Comparison of ENCODE assay signal across 1 cellular context in the genomic region with DNA sequence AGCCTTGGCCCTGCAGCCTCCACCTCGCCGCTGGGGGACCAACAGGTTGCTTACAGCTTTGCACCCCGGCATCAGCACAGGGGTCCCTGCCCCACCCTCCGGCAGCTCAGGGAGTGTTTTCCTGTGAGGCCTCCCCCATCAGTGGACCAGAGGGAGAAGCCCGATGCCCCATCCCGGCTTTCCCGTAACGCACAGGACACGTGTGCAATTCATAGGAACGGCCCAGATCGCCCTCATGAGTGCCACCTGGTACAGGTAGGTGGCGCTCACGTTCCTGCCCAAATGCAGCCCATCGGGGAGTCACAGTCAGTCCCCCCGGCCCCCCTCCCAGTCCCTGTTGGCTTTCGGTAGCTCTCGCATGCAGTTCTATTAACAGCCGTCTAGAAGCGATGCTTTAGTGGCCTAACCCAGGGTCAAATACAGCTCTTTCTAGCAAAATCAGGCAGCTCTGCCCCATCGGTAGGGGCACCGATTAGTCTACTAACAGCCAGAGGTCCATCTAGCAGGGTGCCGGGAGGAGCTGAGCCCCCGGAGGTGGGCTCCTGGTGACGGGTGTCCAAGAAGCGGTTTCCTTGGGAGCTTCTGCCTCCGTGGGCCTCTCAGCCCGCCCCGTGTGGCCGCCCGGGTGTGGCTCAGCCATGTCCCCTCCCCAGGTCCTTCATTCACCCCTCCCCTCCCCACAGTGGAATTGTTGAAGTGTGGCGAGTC.
TF ChIP-seq lines count a peak whose summit lies in the region.

No MANE protein-coding gene starts in this region.

TF ChIP-seq in K562, 482 proteins besides CTCF, POLR2A, EP300 and RAD21 (continued from another document and continues in another):
- TF ChIP-seq, protein P1, sequence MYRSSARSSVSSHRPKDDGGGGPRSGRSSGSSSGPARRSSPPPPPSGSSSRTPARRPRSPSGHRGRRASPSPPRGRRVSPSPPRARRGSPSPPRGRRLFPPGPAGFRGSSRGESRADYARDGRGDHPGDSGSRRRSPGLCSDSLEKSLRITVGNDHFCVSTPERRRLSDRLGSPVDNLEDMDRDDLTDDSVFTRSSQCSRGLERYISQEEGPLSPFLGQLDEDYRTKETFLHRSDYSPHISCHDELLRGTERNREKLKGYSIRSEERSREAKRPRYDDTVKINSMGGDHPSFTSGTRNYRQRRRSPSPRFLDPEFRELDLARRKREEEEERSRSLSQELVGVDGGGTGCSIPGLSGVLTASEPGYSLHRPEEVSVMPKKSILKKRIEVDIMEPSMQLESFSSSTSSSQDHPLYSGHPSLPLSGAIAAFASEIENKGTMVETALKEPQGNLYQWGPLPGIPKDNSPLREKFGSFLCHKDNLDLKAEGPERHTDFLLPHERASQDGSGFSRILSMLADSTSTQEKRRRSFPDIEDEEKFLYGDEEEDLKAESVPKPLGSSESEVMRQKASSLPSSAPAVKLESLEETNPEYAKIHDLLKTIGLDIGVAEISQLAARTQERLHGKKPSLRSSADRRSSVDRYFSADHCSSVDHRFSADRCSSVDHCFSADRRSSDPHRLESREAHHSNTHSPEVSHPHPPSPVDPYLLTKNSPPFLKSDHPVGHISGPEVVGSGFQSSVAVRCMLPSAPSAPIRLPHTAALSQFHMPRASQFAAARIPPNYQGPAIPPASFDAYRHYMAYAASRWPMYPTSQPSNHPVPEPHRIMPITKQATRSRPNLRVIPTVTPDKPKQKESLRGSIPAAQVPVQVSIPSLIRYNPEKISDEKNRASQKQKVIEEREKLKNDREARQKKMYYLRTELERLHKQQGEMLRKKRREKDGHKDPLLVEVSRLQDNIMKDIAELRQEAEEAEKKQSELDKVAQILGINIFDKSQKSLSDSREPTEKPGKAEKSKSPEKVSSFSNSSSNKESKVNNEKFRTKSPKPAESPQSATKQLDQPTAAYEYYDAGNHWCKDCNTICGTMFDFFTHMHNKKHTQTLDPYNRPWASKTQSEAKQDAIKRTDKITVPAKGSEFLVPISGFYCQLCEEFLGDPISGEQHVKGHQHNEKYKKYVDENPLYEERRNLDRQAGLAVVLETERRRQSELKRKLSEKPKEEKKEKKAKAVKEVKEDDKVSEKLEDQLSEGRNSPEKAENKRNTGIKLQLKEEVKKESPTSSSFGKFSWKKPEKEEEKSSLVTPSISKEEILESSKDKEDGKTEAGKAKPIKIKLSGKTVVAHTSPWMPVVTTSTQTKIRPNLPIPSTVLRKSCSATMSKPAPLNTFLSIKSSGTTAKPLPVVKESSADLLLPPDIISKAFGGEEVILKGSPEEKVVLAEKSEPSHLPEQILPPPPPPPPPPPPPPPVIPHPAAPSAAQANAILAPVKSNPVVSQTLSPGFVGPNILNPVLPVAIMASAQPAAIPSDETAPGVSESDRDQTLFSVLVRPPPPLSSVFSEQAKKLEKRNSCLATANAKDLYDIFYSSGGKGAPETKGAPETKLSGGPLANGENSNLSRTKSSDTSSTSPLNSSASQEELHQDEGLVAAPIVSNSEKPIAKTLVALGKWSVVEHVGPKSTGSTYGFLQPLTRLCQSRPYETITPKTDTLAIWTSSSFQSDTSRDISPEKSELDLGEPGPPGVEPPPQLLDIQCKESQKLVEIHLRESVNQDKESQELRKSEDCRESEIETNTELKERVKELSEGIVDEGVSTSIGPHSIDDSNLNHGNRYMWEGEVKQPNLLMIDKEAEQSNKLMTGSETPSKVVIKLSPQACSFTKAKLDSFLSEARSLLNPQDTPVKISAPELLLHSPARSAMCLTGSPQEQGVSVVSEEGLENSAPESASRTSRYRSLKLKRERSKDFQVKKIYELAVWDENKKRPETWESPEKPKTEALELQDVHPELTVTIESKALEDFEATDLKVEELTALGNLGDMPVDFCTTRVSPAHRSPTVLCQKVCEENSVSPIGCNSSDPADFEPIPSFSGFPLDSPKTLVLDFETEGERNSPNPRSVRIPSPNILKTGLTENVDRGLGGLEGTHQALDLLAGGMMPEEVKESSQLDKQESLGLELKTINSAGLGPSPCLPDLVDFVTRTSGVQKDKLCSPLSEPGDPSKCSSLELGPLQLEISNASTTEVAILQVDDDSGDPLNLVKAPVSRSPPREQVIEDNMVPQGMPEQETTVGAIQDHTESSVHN (IDR thresholded peaks at IDR 0.05; ENCODE audit: borderline replicate concordance in 1 of 2, low read depth in 1 of 2): no peak
- TF ChIP-seq FOXK1 (CRISPR knock-in tag; IDR thresholded peaks at IDR 0.05; ENCODE audit: borderline replicate concordance): no peak
- TF ChIP-seq E4F1 (CRISPR knock-in tag; IDR thresholded peaks at IDR 0.05; ENCODE audit: borderline replicate concordance): no peak
- no peak for TF ChIP-seq CBX3 (IDR thresholded peaks at IDR 0.05; ENCODE audit: borderline replicate concordance in 1 of 2, low read length in 2 of 2)
- TF ChIP-seq CREB1 (IDR thresholded peaks at IDR 0.05): no peak; the same call in 1 of the 2 replicates
- TF ChIP-seq CREB1 (CRISPR knock-in tag; IDR thresholded peaks at IDR 0.05): peak; percentile 55; the same call in 1 of the 2 replicates
- TF ChIP-seq ZNF75A (CRISPR knock-in tag; IDR thresholded peaks at IDR 0.05): no peak
- TF ChIP-seq SMC3 (conservative IDR thresholded peaks at IDR 0.05; ENCODE audit: insufficient read depth, low read depth, low read length): peak; percentile 32
- TF ChIP-seq ZFX (CRISPR knock-in tag; IDR thresholded peaks at IDR 0.05): no peak
- TF ChIP-seq ZNF395 (CRISPR knock-in tag; IDR thresholded peaks at IDR 0.05): no peak
- no peak for TF ChIP-seq KAT8 (IDR thresholded peaks at IDR 0.05; ENCODE audit: low read depth)
- no peak for TF ChIP-seq DMBX1 (CRISPR knock-in tag; IDR thresholded peaks at IDR 0.05; ENCODE audit: borderline replicate concordance)
- peak; percentile 88 for TF ChIP-seq VEZF1 (CRISPR knock-in tag; IDR thresholded peaks at IDR 0.05)
- TF ChIP-seq ZNF311 (CRISPR knock-in tag; IDR thresholded peaks at IDR 0.05): no peak
- no peak for TF ChIP-seq POLR2AphosphoS5 (IDR thresholded peaks at IDR 0.05; ENCODE audit: control insufficient read depth, insufficient read depth, low read depth, low read length)
- TF ChIP-seq, protein P2, sequence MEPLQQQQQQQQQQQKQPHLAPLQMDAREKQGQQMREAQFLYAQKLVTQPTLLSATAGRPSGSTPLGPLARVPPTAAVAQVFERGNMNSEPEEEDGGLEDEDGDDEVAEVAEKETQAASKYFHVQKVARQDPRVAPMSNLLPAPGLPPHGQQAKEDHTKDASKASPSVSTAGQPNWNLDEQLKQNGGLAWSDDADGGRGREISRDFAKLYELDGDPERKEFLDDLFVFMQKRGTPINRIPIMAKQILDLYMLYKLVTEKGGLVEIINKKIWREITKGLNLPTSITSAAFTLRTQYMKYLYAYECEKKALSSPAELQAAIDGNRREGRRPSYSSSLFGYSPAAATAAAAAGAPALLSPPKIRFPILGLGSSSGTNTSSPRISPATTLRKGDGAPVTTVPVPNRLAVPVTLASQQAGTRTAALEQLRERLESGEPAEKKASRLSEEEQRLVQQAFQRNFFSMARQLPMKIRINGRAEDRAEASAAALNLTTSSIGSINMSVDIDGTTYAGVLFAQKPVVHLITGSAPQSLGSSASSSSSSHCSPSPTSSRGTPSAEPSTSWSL (CRISPR knock-in tag; IDR thresholded peaks at IDR 0.05; ENCODE audit: borderline replicate concordance): no peak
- no peak for TF ChIP-seq ZNF354B (CRISPR knock-in tag; IDR thresholded peaks at IDR 0.05)
- no peak for TF ChIP-seq NEUROD1 (IDR thresholded peaks at IDR 0.05; ENCODE audit: borderline replicate concordance, low read depth, low read length, partially characterized antibody)
- TF ChIP-seq PCBP1 (IDR thresholded peaks at IDR 0.05; ENCODE audit: low read depth, low read length, poor library complexity, severe bottlenecking): no peak
- no peak for TF ChIP-seq ZNF232 (CRISPR knock-in tag; IDR thresholded peaks at IDR 0.05)
- no peak for TF ChIP-seq HIVEP1 (CRISPR knock-in tag; IDR thresholded peaks at IDR 0.05)
- no peak for TF ChIP-seq THAP7 (CRISPR knock-in tag; IDR thresholded peaks at IDR 0.05)
- TF ChIP-seq GABPA (tag; conservative IDR thresholded peaks at IDR 0.05; ENCODE audit: low read depth): no peak
- no peak for TF ChIP-seq TFAM (CRISPR knock-in tag; conservative IDR thresholded peaks at IDR 0.05)
- TF ChIP-seq ZNF175 (CRISPR knock-in tag; IDR thresholded peaks at IDR 0.05; ENCODE audit: low read depth): no peak
- TF ChIP-seq MTF1 (CRISPR knock-in tag; IDR thresholded peaks at IDR 0.05; ENCODE audit: borderline replicate concordance): no peak
- no peak for TF ChIP-seq EZH2 (IDR thresholded peaks at IDR 0.05; ENCODE audit: borderline replicate concordance, low read depth, low read length)
- no peak for TF ChIP-seq NKRF (IDR thresholded peaks at IDR 0.05; ENCODE audit: borderline replicate concordance)
- peak; percentile 49; the same call in 1 of the 2 replicates for TF ChIP-seq STAG1 (CRISPR knock-in tag; IDR thresholded peaks at IDR 0.05; ENCODE audit: borderline replicate concordance)
- no peak for TF ChIP-seq ZNF140 (CRISPR knock-in tag; IDR thresholded peaks at IDR 0.05)
- TF ChIP-seq L3MBTL2 (IDR thresholded peaks at IDR 0.05): 0 out of 2 replicates have a peak, but pooled peaks have one; percentile 21
- TF ChIP-seq, protein P3, sequence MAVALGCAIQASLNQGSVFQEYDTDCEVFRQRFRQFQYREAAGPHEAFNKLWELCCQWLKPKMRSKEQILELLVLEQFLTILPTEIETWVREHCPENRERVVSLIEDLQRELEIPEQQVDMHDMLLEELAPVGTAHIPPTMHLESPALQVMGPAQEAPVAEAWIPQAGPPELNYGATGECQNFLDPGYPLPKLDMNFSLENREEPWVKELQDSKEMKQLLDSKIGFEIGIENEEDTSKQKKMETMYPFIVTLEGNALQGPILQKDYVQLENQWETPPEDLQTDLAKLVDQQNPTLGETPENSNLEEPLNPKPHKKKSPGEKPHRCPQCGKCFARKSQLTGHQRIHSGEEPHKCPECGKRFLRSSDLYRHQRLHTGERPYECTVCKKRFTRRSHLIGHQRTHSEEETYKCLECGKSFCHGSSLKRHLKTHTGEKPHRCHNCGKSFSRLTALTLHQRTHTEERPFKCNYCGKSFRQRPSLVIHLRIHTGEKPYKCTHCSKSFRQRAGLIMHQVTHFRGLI (CRISPR knock-in tag; IDR thresholded peaks at IDR 0.05): no peak
- TF ChIP-seq, protein P4, sequence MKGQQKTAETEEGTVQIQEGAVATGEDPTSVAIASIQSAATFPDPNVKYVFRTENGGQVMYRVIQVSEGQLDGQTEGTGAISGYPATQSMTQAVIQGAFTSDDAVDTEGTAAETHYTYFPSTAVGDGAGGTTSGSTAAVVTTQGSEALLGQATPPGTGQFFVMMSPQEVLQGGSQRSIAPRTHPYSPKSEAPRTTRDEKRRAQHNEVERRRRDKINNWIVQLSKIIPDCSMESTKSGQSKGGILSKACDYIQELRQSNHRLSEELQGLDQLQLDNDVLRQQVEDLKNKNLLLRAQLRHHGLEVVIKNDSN (CRISPR knock-in tag; IDR thresholded peaks at IDR 0.05): peak; percentile 61
